In the genomic region with DNA sequence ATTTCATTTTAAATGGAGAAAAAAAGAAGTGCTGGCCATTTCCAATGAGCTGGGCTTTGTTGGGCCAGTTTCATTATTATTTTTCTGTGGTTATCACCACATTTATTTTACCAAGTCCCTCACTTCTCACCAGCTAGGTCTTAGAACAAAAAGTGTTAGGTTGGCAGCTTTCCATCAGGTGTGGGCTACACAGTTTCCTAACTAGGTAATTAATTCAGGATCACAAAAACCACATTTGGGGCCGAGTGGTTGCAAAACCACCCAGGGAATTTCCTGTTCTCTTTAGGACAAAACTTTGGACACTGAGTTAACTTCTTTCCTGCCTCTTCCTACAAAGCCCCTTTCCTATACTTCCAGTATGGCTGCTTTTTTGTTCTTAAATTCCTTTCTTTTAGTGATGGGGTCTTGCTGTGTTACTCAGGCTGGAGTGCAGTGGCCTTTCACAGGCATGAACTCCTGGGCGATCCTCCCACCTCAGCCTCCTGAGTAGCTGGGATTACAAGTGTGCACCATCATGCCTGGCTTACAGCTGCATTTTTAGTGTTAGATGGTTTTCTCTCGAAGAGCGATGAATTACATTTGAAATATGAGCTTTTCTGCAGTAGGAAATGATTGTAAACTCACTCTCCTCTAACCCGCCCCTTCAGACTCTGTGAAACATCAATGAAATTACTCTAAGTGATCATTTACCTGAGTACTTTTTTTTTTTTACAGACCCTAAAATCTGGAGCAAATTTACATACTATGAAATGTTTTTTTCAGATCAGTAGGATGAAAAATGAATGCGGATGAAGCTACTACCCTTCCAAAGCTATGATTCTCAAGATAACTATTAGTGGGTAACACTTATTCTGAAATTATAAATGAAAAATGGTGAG, we compare ENCODE assay signal across 8 cellular contexts. TPM values are rescaled to one million over a fixed set of nuclear protein-coding genes. Genes with fewer than 3 reads are reported as not detected.
DNase-seq lines count a peak whose midpoint lies in the region; ATAC-seq, FAIRE-seq and TF ChIP-seq lines count a peak whose summit lies in the region.

No MANE protein-coding gene starts in this region.

- H3K9ac ChIP-seq in IMR-90 (ENCODE audit: low read depth, low read length) (no peak overlapping the region), muscle layer of colon (ENCODE audit: low read length) (no peak overlapping the region)

- intact Hi-C loops in IMR-90 (cut with micrococcal nuclease), result loop anchor here (1.0 to 5.0 kb wide), 4 partner anchors 113 to 402 kb away; no protein-coding TSS in a partner anchor

- peak overlapping the region; percentile 8; the same call in 1 of the 2 replicates for H3K23ac ChIP-seq in IMR-90 (ENCODE audit: low read depth, low read length)

- H2BK120ac ChIP-seq in IMR-90 (ENCODE audit: low read depth, low read length), result peak overlapping the region; percentile 9; the same call in 1 of the 2 replicates

- no peak overlapping the region; the same call in 1 of the 2 replicates for H2BK20ac ChIP-seq in IMR-90 (ENCODE audit: low read depth, low read length)

- no peaks in the 10 kb centered on the region for H3K27me3 ChIP-seq in IMR-90 (ENCODE audit: control insufficient read depth, insufficient read depth, low read length)
- H3K27me3 ChIP-seq in muscle layer of colon (ENCODE audit: control insufficient read depth in 1 of 2, insufficient read depth in 2 of 2, low read length in 2 of 2), result no peaks in the 10 kb centered on the region

- BruUV-seq in IMR-90 (replicated peaks; lab: Mats Ljungman, UMichigan), result no TSS peak

- H3K4me3 Mint-ChIP-seq in brain, result peak overlapping the region in 3 of 5 experiments; percentile 51 to 81 (median 60)

- TF ChIP-seq RAD21 in IMR-90 (IDR thresholded peaks at IDR 0.05; ENCODE audit: low read length), result no peak

- no peak overlapping the region for H2BK15ac ChIP-seq in IMR-90 (ENCODE audit: low read depth, low read length)

- no peak overlapping the region for H2AFZ ChIP-seq in IMR-90 (replicated peaks; ENCODE audit: low read length, poor library complexity)

- peak overlapping the region; percentile 79; the same call in 1 of the 2 replicates for H3K4ac ChIP-seq in IMR-90 (ENCODE audit: low read depth, low read length)

- CTCF ChIA-PET in IMR-90 (lab: Yijun Ruan, JAX), result interaction anchor here (0.6 to 2.2 kb wide), 20 partner anchors 9 to 418 kb away, joined by 3 to 12 read pairs (median 3); no protein-coding TSS in a partner anchor

- peaks cover 20% of the 10 kb centered on the region for H3K4me1 Mint-ChIP-seq in brain

- peaks cover 22% of the 10 kb centered on the region for H4K20me1 ChIP-seq in IMR-90 (ENCODE audit: insufficient read depth, low read length)

- H3K9me3 ChIP-seq in IMR-90 (ENCODE audit: control insufficient read depth, insufficient read depth, low read length) (no peaks in the 10 kb centered on the region), muscle layer of colon (ENCODE audit: low read length) (no peaks in the 10 kb centered on the region)

- peaks cover 13% of the 10 kb centered on the region; the same call in 1 of the 2 replicates for H3K36me3 ChIP-seq in IMR-90 (ENCODE audit: control insufficient read depth, insufficient read depth, low read length)
- peaks cover 16% of the 10 kb centered on the region for H3K36me3 ChIP-seq in muscle layer of colon (ENCODE audit: insufficient read depth, low read length)

- H3K27ac Mint-ChIP-seq in brain, result peak overlapping the region; percentile 6 to 87 (median 65)

- TF ChIP-seq POLR2A in IMR-90 (IDR thresholded peaks at IDR 0.05; ENCODE audit: low read depth, low read length), result no peak

- FAIRE-seq in A204.1 (lab: Jason Lieb, UNC), result peak; percentile 59

- in situ Hi-C loops in IMR-90 (cut with MboI; ENCODE audit: low sequenced_read_pairs), result loop anchor here (10.0 kb wide), 2 partner anchors 154 to 254 kb away; no protein-coding TSS in a partner anchor

- H3K27me3 Mint-ChIP-seq in brain, result peaks cover 13% of the 10 kb centered on the region

- H3K4me1 ChIP-seq in IMR-90 (ENCODE audit: control insufficient read depth, insufficient read depth, low read length) (peaks cover 8% of the 10 kb centered on the region), muscle layer of colon (ENCODE audit: insufficient read depth, low read length) (peaks cover 23% of the 10 kb centered on the region)

- TF ChIP-seq CTCF in IMR-90 (conservative IDR thresholded peaks at IDR 0.05; ENCODE audit: low read depth, low read length) (no peak), brain (conservative IDR thresholded peaks at IDR 0.05) (no peak)

- H3K9me1 ChIP-seq in IMR-90 (ENCODE audit: insufficient read depth, low read length), result no peaks in the 10 kb centered on the region; the same call in 1 of the 2 replicates

- H3K14ac ChIP-seq in IMR-90 (replicated peaks; ENCODE audit: low read depth, low read length), result no peak overlapping the region; the same call in 1 of the 2 replicates

- no peak overlapping the region for H4K91ac ChIP-seq in IMR-90 (ENCODE audit: insufficient read depth, low read depth, low read length)

- H2BK5ac ChIP-seq in IMR-90 (ENCODE audit: low read depth, low read length, poor library complexity, severe bottlenecking), result no peak overlapping the region

- no peak overlapping the region for H4K5ac ChIP-seq in IMR-90 (ENCODE audit: low read depth, low read length)

- no peak overlapping the region for H3K4me3 ChIP-seq in IMR-90 (ENCODE audit: insufficient read depth, low read depth, low read length)
- H3K4me3 ChIP-seq in muscle layer of colon (ENCODE audit: low read depth in 1 of 2, low read length in 2 of 2), result peak overlapping the region in 1 of 2 donors; percentile 72

- ATAC-seq in IMR-90 (ENCODE audit: low read depth) (no peak), GM19452 (IDR thresholded peaks at IDR 0.05; ENCODE audit: unreplicated experiment) (no peak), HG03457 (IDR thresholded peaks at IDR 0.05; ENCODE audit: unreplicated experiment) (no peak), GM19035 (IDR thresholded peaks at IDR 0.05; ENCODE audit: unreplicated experiment) (no peak)

- dilution Hi-C loops in IMR-90 (cut with HindIII; ENCODE audit: low sequenced_read_pairs, unreplicated experiment), result no loop called here

- POLR2A ChIA-PET in IMR-90 (lab: Charles Lee; ENCODE audit: unreplicated experiment), result interaction anchor here (0.5 kb wide), 1 partner anchor 9 kb away, joined by 5 read pairs; no protein-coding TSS in a partner anchor

- DNase-seq in IMR-90 (no peak), NK-92 (lab: John Stamatoyannopoulos, UW; ENCODE audit: unreplicated experiment) (no peak)

- WGBS in IMR-90 (ENCODE audit: extremely low coverage in 2 of 2, insufficient read length in 1 of 2), 2 experiments, result no CpG with 5 or more reads among the region's 6 CpGs

- peaks cover 8 to 18% of the 10 kb centered on the region in 2 experiments; a peak in 3 of 4 replicates for H3K79me1 ChIP-seq in IMR-90 (ENCODE audit: low read depth in 1 of 2, low read length in 2 of 2)

- H3K9me3 Mint-ChIP-seq in brain, result peaks cover 0 to 2% (median 0%) of the 10 kb centered on the region in 5 experiments

- H3K18ac ChIP-seq in IMR-90 (ENCODE audit: low read depth, low read length), result no peak overlapping the region

- peaks cover 4% of the 10 kb centered on the region for H3K36me3 Mint-ChIP-seq in brain

- H3K56ac ChIP-seq in IMR-90 (ENCODE audit: extremely low read depth, insufficient read depth, low read length), result no peak overlapping the region

- H3K27ac ChIP-seq in IMR-90 (ENCODE audit: insufficient read depth, low read length), result no peak overlapping the region
- peak overlapping the region; percentile 96 for H3K27ac ChIP-seq in muscle layer of colon (ENCODE audit: low read depth, low read length)

- H2AK9ac ChIP-seq in IMR-90 (replicated peaks; ENCODE audit: low read depth, low read length, poor library complexity), result no peak overlapping the region

- H2AK5ac ChIP-seq in IMR-90 (ENCODE audit: low read depth, low read length), result peak overlapping the region; percentile 35; the same call in 1 of the 2 replicates

- no peak overlapping the region for H3K4me2 ChIP-seq in IMR-90 (ENCODE audit: low read depth, low read length)

- peak overlapping the region in 1 of 2 experiments; percentile 42; a peak in 1 of 4 replicates for H4K8ac ChIP-seq in IMR-90 (ENCODE audit: low read depth in 2 of 2, low read length in 2 of 2)

TF ChIP-seq in IMR-90, 13 proteins besides CTCF, POLR2A, EP300 and RAD21:
- TF ChIP-seq RCOR1 (IDR thresholded peaks at IDR 0.05; ENCODE audit: insufficient replicate concordance, low read length) (no peak), CHD1 (IDR thresholded peaks at IDR 0.05; ENCODE audit: low read depth, low read length) (no peak), MXI1 (IDR thresholded peaks at IDR 0.05; ENCODE audit: borderline replicate concordance, low read depth, low read length) (no peak)
TF ChIP-seq in IMR-90: peak in this region for 0.

RNA-seq across cellular contexts. Expression of a gene that starts 2.6 kb away (rescaled TPM):
- 1.8 and 2.2 TPM in 2 replicates for total RNA-seq in IMR-90 (2012; rRNA removed)
- 20.1 and 20.8 TPM in 2 replicates for polyA plus RNA-seq in IMR-90 (2012; rRNA removed)
- polyA plus RNA-seq in IMR-90 (2012; cell fraction: cytosol; rRNA removed), result 8.6 and 34.8 TPM in 2 replicates
- 19.6 and 31.4 TPM in 2 replicates for polyA plus RNA-seq in IMR-90 (2012; cell fraction: nucleus; rRNA removed; ENCODE audit: low replicate concordance)
- 16.1 TPM for polyA plus RNA-seq in brain (ENCODE audit: insufficient read depth, low read depth, low replicate concordance)
